ENCODE assay signal across 1 cellular context in the genomic region with DNA sequence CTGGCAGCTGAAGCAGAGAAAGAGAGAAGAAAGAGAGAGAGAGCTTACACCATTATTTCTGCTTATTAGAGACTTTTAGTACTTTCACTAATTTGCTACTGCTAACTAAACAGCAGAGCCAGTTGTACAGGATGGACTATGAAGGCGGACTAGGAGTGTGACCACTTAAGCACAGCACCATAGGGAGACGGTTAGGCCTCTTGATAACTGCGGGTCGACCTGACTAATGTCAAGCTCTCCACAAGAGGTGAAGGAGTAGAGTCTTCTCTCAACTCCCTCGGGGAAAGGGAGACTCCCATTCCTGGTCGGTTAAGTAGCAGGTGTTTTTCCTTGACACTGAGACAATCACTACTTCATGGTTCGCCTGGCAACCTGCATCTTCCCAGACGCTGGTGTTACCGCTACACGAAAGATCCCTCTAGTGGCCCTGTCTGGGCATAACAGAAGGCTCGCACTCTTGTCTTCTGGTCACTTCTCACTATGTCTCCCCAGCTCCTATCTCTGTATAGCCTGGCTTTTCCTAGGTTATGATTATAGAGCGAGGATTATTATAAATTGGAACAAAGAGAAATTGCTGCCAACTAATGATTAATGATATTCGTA.
TF ChIP-seq lines count a peak whose summit lies in the region.

No MANE protein-coding gene starts in this region.

TF ChIP-seq in HepG2, 621 proteins besides CTCF, POLR2A, EP300 and RAD21:
- no peak for TF ChIP-seq DNMT3B (CRISPR knock-in tag; conservative IDR thresholded peaks at IDR 0.05)
